Comparison of ENCODE assay signal across 10 cellular contexts in genomic region chr5:131364507-131365050, GRCh38.
DNase-seq lines count a peak whose midpoint lies in the region; ATAC-seq, FAIRE-seq and TF ChIP-seq lines count a peak whose summit lies in the region.
"Had no signal": no experiment of that assay in that cellular context is flagged by ENCODE, and none has a peak within 500 bp of the region (broad histone marks: within the 10 kb centered on the region; RNA-seq: fewer than 3 reads in every experiment).

No MANE protein-coding gene starts in this region.

- H3K9me3 Mint-ChIP-seq in CD4-positive, alpha-beta memory T cell: peaks cover 0 to 2% (median 0%) of the 10 kb centered on the region in 8 donors
- peaks cover 0 to 5% (median 0%) of the 10 kb centered on the region in 3 donors for H3K9me3 Mint-ChIP-seq in IgD-negative memory B cell
- H3K9me3 Mint-ChIP-seq in activated T-helper 1 cell treated with anti-CD3 and anti-CD28 coated beads, Interleukin-12 subunit alpha, Interleukin-12 subunit beta, Interleukin-2, Interleukin-4 antibody, amounts not matched to agents 30 ng/mL and 10 ng/mL and 1 ng/mL, durations not matched to agents 14 hours and 24 hours and 36 hours: peaks cover 5% of the 10 kb centered on the region
- peaks cover 0 to 5% (median 0%) of the 10 kb centered on the region in 11 donors for H3K9me3 Mint-ChIP-seq in naive thymus-derived CD4-positive, alpha-beta T cell

- no peak for TF ChIP-seq CTCF in smooth muscle cell (IDR thresholded peaks at IDR 0.05; ENCODE audit: borderline replicate concordance, insufficient read depth, poor library complexity, severe bottlenecking)

- DNase-seq in CD4-positive, alpha-beta memory T cell: peak in 3 of 5 donors; percentile 43 to 50 (median 48)
- no peak for DNase-seq in activated T-helper 1 cell treated with anti-CD3 and anti-CD28 coated beads, Interleukin-12 subunit alpha, Interleukin-12 subunit beta, Interleukin-2, Interleukin-4 antibody, amounts not matched to agents 30 ng/mL and 10 ng/mL and 1 ng/mL, durations not matched to agents 14 hours and 24 hours and 36 hours (ENCODE audit: low spot score)
- peak in 6 of 9 donors; percentile 45 to 66 (median 57) for DNase-seq in naive thymus-derived CD4-positive, alpha-beta T cell
- DNase-seq in smooth muscle cell (lab: John Stamatoyannopoulos, UW; ENCODE audit: unreplicated experiment) (no peak), GM12892 (ENCODE audit: insufficient read length) (no peak), HAP-1 (ENCODE audit: low spot score in 2 of 2) (no peak)
- DNase-seq: NCI-H1048, NCI-H2171, psoas muscle had no signal

- peak overlapping the region; percentile 4 for H3K27ac ChIP-seq in CD4-positive, alpha-beta memory T cell (ENCODE audit: low read depth, low read length)
- peak overlapping the region; percentile 61 for H3K27ac ChIP-seq in naive thymus-derived CD4-positive, alpha-beta T cell (ENCODE audit: low read depth, low read length)
- H3K27ac ChIP-seq in smooth muscle cell (ENCODE audit: low read depth): no peak overlapping the region
- H3K27ac ChIP-seq: psoas muscle had no signal

- no peaks in the 10 kb centered on the region for H3K27me3 Mint-ChIP-seq in CD4-positive, alpha-beta memory T cell
- no peaks in the 10 kb centered on the region for H3K27me3 Mint-ChIP-seq in IgD-negative memory B cell
- no peaks in the 10 kb centered on the region for H3K27me3 Mint-ChIP-seq in activated T-helper 1 cell treated with anti-CD3 and anti-CD28 coated beads, Interleukin-12 subunit alpha, Interleukin-12 subunit beta, Interleukin-2, Interleukin-4 antibody, amounts not matched to agents 30 ng/mL and 10 ng/mL and 1 ng/mL, durations not matched to agents 14 hours and 24 hours and 36 hours (ENCODE audit: insufficient read depth)
- no peaks in the 10 kb centered on the region for H3K27me3 Mint-ChIP-seq in naive thymus-derived CD4-positive, alpha-beta T cell

- no peaks in the 10 kb centered on the region for H3K27me3 ChIP-seq in CD4-positive, alpha-beta memory T cell (ENCODE audit: insufficient read depth, low read length)
- H3K27me3 ChIP-seq in naive thymus-derived CD4-positive, alpha-beta T cell (ENCODE audit: control insufficient read depth in 2 of 2, insufficient read depth in 2 of 2, low read length in 2 of 2): no peaks in the 10 kb centered on the region
- H3K27me3 ChIP-seq in smooth muscle cell (ENCODE audit: low read depth) (no peaks in the 10 kb centered on the region), HAP-1 (ENCODE audit: low read depth) (no peaks in the 10 kb centered on the region)

- ATAC-seq in naive thymus-derived CD4-positive, alpha-beta T cell: peak; percentile 70
- ATAC-seq: psoas muscle had no signal

- H3K4me3 ChIP-seq in CD4-positive, alpha-beta memory T cell (ENCODE audit: low read length in 2 of 2): no peak overlapping the region
- H3K4me3 ChIP-seq in naive thymus-derived CD4-positive, alpha-beta T cell (ENCODE audit: low read length): no peak overlapping the region
- H3K4me3 ChIP-seq in smooth muscle cell (no peak overlapping the region), HAP-1 (no peak overlapping the region)
- H3K4me3 ChIP-seq: psoas muscle had no signal

- H3K36me3 ChIP-seq in CD4-positive, alpha-beta memory T cell (ENCODE audit: insufficient read depth, low read length): peaks cover 10% of the 10 kb centered on the region
- H3K36me3 ChIP-seq in naive thymus-derived CD4-positive, alpha-beta T cell (ENCODE audit: control insufficient read depth in 2 of 3, insufficient read depth in 3 of 3, low read length in 3 of 3): peaks cover 0 to 13% (median 12%) of the 10 kb centered on the region in 3 experiments
- H3K36me3 ChIP-seq in smooth muscle cell (ENCODE audit: low read depth) (peaks cover under 1% of the 10 kb centered on the region), HAP-1 (replicated peaks) (peaks cover 9% of the 10 kb centered on the region)

- H3K27ac Mint-ChIP-seq in CD4-positive, alpha-beta memory T cell: peak overlapping the region; percentile 56 to 97 (median 79)
- H3K27ac Mint-ChIP-seq in IgD-negative memory B cell: peak overlapping the region; percentile 57 to 94 (median 79)
- peak overlapping the region; percentile 94 for H3K27ac Mint-ChIP-seq in activated T-helper 1 cell treated with anti-CD3 and anti-CD28 coated beads, Interleukin-12 subunit alpha, Interleukin-12 subunit beta, Interleukin-2, Interleukin-4 antibody, amounts not matched to agents 30 ng/mL and 10 ng/mL and 1 ng/mL, durations not matched to agents 14 hours and 24 hours and 36 hours
- peak overlapping the region; percentile 78 to 97 (median 85) for H3K27ac Mint-ChIP-seq in naive thymus-derived CD4-positive, alpha-beta T cell

- FAIRE-seq in GM12892 (lab: Jason Lieb, UNC): no peak

- intact Hi-C loops in CD4-positive, alpha-beta memory T cell (cut with micrococcal nuclease): loop anchor here (2.0 to 5.0 kb wide), 2 partner anchors 18 to 37 kb away; no protein-coding TSS in a partner anchor
- intact Hi-C loops in activated T-helper 1 cell treated with anti-CD3 and anti-CD28 coated beads, Interleukin-12 subunit alpha, Interleukin-12 subunit beta, Interleukin-2, Interleukin-4 antibody, amounts not matched to agents 30 ng/mL and 10 ng/mL and 1 ng/mL, durations not matched to agents 14 hours and 24 hours and 36 hours (cut with micrococcal nuclease): no loop called here
- intact Hi-C loops in naive thymus-derived CD4-positive, alpha-beta T cell (cut with micrococcal nuclease): loop anchor here (1.0 kb wide), 3 partner anchors 8 to 15 kb away; no protein-coding TSS in a partner anchor

- no peak overlapping the region for H3K4me2 ChIP-seq in smooth muscle cell

- no peaks in the 10 kb centered on the region for H3F3A ChIP-seq in smooth muscle cell (ENCODE audit: low read depth)

- POLR2A ChIA-PET in CD4-positive, alpha-beta memory T cell (lab: Charles Lee; ENCODE audit: partially characterized antibody): interaction anchor here (0.7 to 5.4 kb wide), 6 partner anchors 9 to 201 kb away, joined by 3 to 36 read pairs (median 11); no protein-coding TSS in a partner anchor
- POLR2A ChIA-PET in naive thymus-derived CD4-positive, alpha-beta T cell (lab: Charles Lee): interaction anchor here (0.5 to 3.5 kb wide), 13 partner anchors 8 to 203 kb away, joined by 3 to 16 read pairs (median 5); partner anchors contain the start of gene CDC42SE2

- CTCF ChIA-PET in CD4-positive, alpha-beta memory T cell (lab: Charles Lee; ENCODE audit: partially characterized antibody): interaction anchor here (0.9 to 1.7 kb wide), 6 partner anchors 11 to 166 kb away, joined by 3 to 10 read pairs (median 6); no protein-coding TSS in a partner anchor
- CTCF ChIA-PET in naive thymus-derived CD4-positive, alpha-beta T cell (lab: Charles Lee): interaction anchor here (1.3 kb wide), 1 partner anchor 17 kb away, joined by 4 read pairs; no protein-coding TSS in a partner anchor

- H4K20me1 ChIP-seq in smooth muscle cell (ENCODE audit: low read depth): no peaks in the 10 kb centered on the region

- WGBS in smooth muscle cell (ENCODE audit: low lambda C conversion rate): 92% methylated on average over 1 of the region's 1 CpG

- no peak overlapping the region for H3K9ac ChIP-seq in smooth muscle cell (ENCODE audit: low read depth)

- H3K79me2 ChIP-seq in smooth muscle cell (ENCODE audit: low read depth): no peaks in the 10 kb centered on the region

- H3K4me1 Mint-ChIP-seq in CD4-positive, alpha-beta memory T cell: peaks cover 51 to 89% (median 72%) of the 10 kb centered on the region in 4 donors
- H3K4me1 Mint-ChIP-seq in IgD-negative memory B cell: peaks cover 28 to 45% (median 30%) of the 10 kb centered on the region in 3 donors
- peaks cover 66% of the 10 kb centered on the region for H3K4me1 Mint-ChIP-seq in activated T-helper 1 cell treated with anti-CD3 and anti-CD28 coated beads, Interleukin-12 subunit alpha, Interleukin-12 subunit beta, Interleukin-2, Interleukin-4 antibody, amounts not matched to agents 30 ng/mL and 10 ng/mL and 1 ng/mL, durations not matched to agents 14 hours and 24 hours and 36 hours (ENCODE audit: low read depth)
- peaks cover 41 to 91% (median 79%) of the 10 kb centered on the region in 7 donors for H3K4me1 Mint-ChIP-seq in naive thymus-derived CD4-positive, alpha-beta T cell

- peak overlapping the region; percentile 14 to 73 (median 58) for H3K4me3 Mint-ChIP-seq in CD4-positive, alpha-beta memory T cell
- H3K4me3 Mint-ChIP-seq in IgD-negative memory B cell: peak overlapping the region in 3 of 4 donors; percentile 8 to 48 (median 33)
- peak overlapping the region; percentile 48 for H3K4me3 Mint-ChIP-seq in activated T-helper 1 cell treated with anti-CD3 and anti-CD28 coated beads, Interleukin-12 subunit alpha, Interleukin-12 subunit beta, Interleukin-2, Interleukin-4 antibody, amounts not matched to agents 30 ng/mL and 10 ng/mL and 1 ng/mL, durations not matched to agents 14 hours and 24 hours and 36 hours
- H3K4me3 Mint-ChIP-seq in naive thymus-derived CD4-positive, alpha-beta T cell: peak overlapping the region; percentile 34 to 70 (median 60)

- no peaks in the 10 kb centered on the region for H3K9me3 ChIP-seq in CD4-positive, alpha-beta memory T cell (ENCODE audit: control insufficient read depth in 1 of 2, low read length in 2 of 2)
- H3K9me3 ChIP-seq in naive thymus-derived CD4-positive, alpha-beta T cell (ENCODE audit: control insufficient read depth in 2 of 3, low read length in 3 of 3): no peaks in the 10 kb centered on the region
- H3K9me3 ChIP-seq in smooth muscle cell (replicated peaks; ENCODE audit: low read depth): no peaks in the 10 kb centered on the region
- H3K9me3 ChIP-seq in HAP-1: no peaks in the 10 kb centered on the region
- H3K9me3 ChIP-seq: psoas muscle had no signal

- no peak overlapping the region for H2AFZ ChIP-seq in smooth muscle cell (ENCODE audit: low read depth)

- TF ChIP-seq POLR2A in GM12892 (IDR thresholded peaks at IDR 0.05; ENCODE audit: low read depth, low read length): no peak

- peaks cover 53 to 69% of the 10 kb centered on the region in 2 donors for H3K36me3 Mint-ChIP-seq in CD4-positive, alpha-beta memory T cell
- H3K36me3 Mint-ChIP-seq in IgD-negative memory B cell: peaks cover 15% of the 10 kb centered on the region
- H3K36me3 Mint-ChIP-seq in activated T-helper 1 cell treated with anti-CD3 and anti-CD28 coated beads, Interleukin-12 subunit alpha, Interleukin-12 subunit beta, Interleukin-2, Interleukin-4 antibody, amounts not matched to agents 30 ng/mL and 10 ng/mL and 1 ng/mL, durations not matched to agents 14 hours and 24 hours and 36 hours (ENCODE audit: low read depth): peaks cover 43% of the 10 kb centered on the region
- H3K36me3 Mint-ChIP-seq in naive thymus-derived CD4-positive, alpha-beta T cell: peaks cover 5 to 56% (median 46%) of the 10 kb centered on the region in 5 donors

- in situ Hi-C loops in HAP-1 (cut with MboI; ENCODE audit: low sequenced_read_pairs): no loop called here

- peaks cover 86% of the 10 kb centered on the region for H3K4me1 ChIP-seq in CD4-positive, alpha-beta memory T cell (ENCODE audit: insufficient read depth, low read length)
- H3K4me1 ChIP-seq in naive thymus-derived CD4-positive, alpha-beta T cell (ENCODE audit: control insufficient read depth in 2 of 2, insufficient read depth in 2 of 2, low read length in 2 of 2): peaks cover 34 to 40% of the 10 kb centered on the region in 2 donors
- H3K4me1 ChIP-seq in smooth muscle cell (ENCODE audit: low read depth): no peaks in the 10 kb centered on the region
- H3K4me1 ChIP-seq in HAP-1: peaks cover 2% of the 10 kb centered on the region
- H3K4me1 ChIP-seq: psoas muscle had no signal

Comparison
In these comparisons a context has a peak if more than half of its experiments do, and no peak if none do; other contexts are left out.
1. DNase-seq: peak in CD4-positive, alpha-beta memory T cell (3 of 5) and naive thymus-derived CD4-positive, alpha-beta T cell (6 of 9); none in activated T-helper 1 cell treated with anti-CD3 and anti-CD28 coated beads, Interleukin-12 subunit alpha, Interleukin-12 subunit beta, Interleukin-2, Interleukin-4 antibody, amounts not matched to agents 30 ng/mL and 10 ng/mL and 1 ng/mL, durations not matched to agents 14 hours and 24 hours and 36 hours (single experiment), smooth muscle cell (single experiment), GM12892 (single experiment) and HAP-1 (0 of 2).
2. Peak in every context shown above with its lines, with median percentiles within 50 percentile points of each other: H3K27ac Mint-ChIP-seq and H3K4me3 Mint-ChIP-seq.